In the genomic region with DNA sequence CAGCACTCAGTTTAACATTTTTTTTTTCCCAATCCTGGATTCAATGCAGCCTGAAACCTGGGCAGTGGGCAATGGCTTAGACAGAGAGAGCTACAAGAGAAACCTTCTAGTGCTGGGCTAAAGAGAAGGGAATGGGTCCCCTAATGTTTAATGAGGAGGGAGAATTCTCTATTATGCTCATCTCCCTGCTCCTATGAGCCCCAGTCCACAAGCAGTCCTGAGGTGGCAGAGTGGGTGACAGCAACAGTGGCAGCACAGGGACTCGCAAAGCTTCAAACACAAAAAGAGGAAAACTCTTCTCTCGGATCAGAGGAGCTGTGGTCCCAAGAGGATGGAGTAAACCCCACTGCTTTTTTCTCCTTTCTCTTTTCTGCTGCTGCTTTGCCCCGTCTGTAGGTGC, we compare ENCODE assay signal across 19 cellular contexts. TPM values are rescaled to one million over a fixed set of nuclear protein-coding genes. Genes with fewer than 3 reads are reported as not detected.
"Had no signal": no experiment of that assay in that cellular context is flagged by ENCODE, and none has a peak within 500 bp of the region (broad histone marks: within the 10 kb centered on the region; RNA-seq: fewer than 3 reads in every experiment).

No MANE protein-coding gene starts in this region.

- H3K27ac Mint-ChIP-seq: activated CD4-positive, alpha-beta T cell treated with anti-CD3 and anti-CD28 coated beads, Interleukin-2, amount 10 ng/mL, durations not matched to agents 7 days and 5 days; activated naive CD8-positive, alpha-beta T cell; nephron progenitor cell had no signal

- H3K9me3 ChIP-seq: body of pancreas, thoracic aorta had no signal

- H3K27ac ChIP-seq: body of pancreas, foreskin keratinocyte, lower lobe of right lung, spleen, thoracic aorta had no signal

- H3K36me3 ChIP-seq: lower lobe of right lung, spleen, thoracic aorta had no signal

- H3K4me3 ChIP-seq: body of pancreas, lower lobe of right lung, spleen, thoracic aorta had no signal

- ATAC-seq: body of pancreas; foreskin keratinocyte; lower lobe of right lung; sciatic nerve; stimulated activated naive CD8-positive, alpha-beta T cell treated with anti-CD3 and anti-CD28 coated beads, Interleukin-15, amount 100 ng/mL, for 72 hours had no signal

- H3K36me3 Mint-ChIP-seq: activated naive CD8-positive, alpha-beta T cell had no signal

- DNase-seq: activated CD4-positive, alpha-beta T cell treated with anti-CD3 and anti-CD28 coated beads, Interleukin-2, amount 10 ng/mL, durations not matched to agents 7 days and 5 days; activated CD4-positive, CD25-positive, alpha-beta regulatory T cell; activated gamma-delta T cell treated with Interleukin-2 at 50 U/mL for 16 hours; amniotic stem cell; body of pancreas; central memory CD4-positive, alpha-beta T cell; cortex of kidney; effector CD8-positive, alpha-beta T cell; foreskin keratinocyte; kidney glomerular epithelial cell; lower lobe of right lung; nephron progenitor cell; spleen; stimulated activated naive CD8-positive, alpha-beta T cell treated with anti-CD3 and anti-CD28 coated beads, Interleukin-15, amount 100 ng/mL, for 72 hours; T-helper 2 cell had no signal

- H3K27me3 ChIP-seq: body of pancreas had no signal

- H3K4me1 ChIP-seq: foreskin keratinocyte, lower lobe of right lung, spleen had no signal

- H3K4me1 Mint-ChIP-seq: activated CD4-positive, alpha-beta T cell treated with anti-CD3 and anti-CD28 coated beads, Interleukin-2, amount 10 ng/mL, durations not matched to agents 7 days and 5 days; stimulated activated naive CD8-positive, alpha-beta T cell treated with anti-CD3 and anti-CD28 coated beads, Interleukin-15, amount 100 ng/mL, for 72 hours had no signal

- H3K4me3 Mint-ChIP-seq: activated CD4-positive, alpha-beta T cell treated with anti-CD3 and anti-CD28 coated beads, Interleukin-2, amount 10 ng/mL, durations not matched to agents 7 days and 5 days; activated naive CD8-positive, alpha-beta T cell; nephron progenitor cell; stimulated activated naive CD8-positive, alpha-beta T cell treated with anti-CD3 and anti-CD28 coated beads, Interleukin-15, amount 100 ng/mL, for 72 hours had no signal

RNA-seq across cellular contexts. Expression of gene COBL, which starts 36.5 kb away (rescaled TPM):
- total RNA-seq: activated CD4-positive, alpha-beta T cell treated with anti-CD3 and anti-CD28 coated beads, Interleukin-2, amount 10 ng/mL, durations not matched to agents 7 days and 5 days; pulmonary artery endothelial cell had no signal
